ENCODE assay signal across 16 cellular contexts in the genomic region with DNA sequence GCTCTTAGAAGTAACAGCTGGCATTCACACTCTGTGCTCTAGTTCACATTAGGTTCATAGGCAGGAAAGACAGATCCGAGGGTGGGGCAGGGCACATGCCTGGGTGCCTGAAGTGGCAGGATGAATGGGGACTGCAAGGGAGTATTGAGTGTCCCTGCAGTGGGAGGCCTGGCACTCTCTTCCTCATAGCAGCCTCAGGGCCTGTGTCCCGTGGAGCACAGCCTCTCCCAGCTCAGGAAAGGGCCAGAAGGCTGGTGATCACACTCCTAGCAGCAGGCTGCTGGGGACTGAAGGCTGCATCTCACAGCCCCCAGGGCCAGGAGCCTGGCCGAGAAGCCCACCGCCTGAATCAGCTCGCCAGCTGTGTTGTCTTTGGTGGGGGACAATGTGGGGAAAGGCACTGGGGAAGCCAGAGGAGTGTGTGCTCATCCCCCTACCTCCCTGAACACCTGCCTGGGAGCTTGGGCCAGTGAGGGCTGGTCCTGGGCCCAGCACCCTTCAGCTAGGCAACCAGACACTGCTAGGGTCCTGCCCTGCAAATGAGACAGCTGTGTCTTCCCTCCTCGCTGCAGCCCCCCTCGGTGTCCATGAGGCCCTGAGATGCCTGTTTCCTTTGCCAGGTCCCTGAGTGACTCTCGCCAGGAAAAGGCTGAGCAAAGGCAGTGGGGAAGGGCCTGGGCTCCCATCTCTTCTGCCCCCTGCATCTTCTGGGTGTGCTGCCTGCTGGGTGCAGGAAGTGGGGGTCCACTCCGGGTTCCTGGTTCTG. TPM values are rescaled to one million over a fixed set of nuclear protein-coding genes. Genes with fewer than 3 reads are reported as not detected.
DNase-seq lines count a peak whose midpoint lies in the region; FAIRE-seq and TF ChIP-seq lines count a peak whose summit lies in the region.
"Had no signal": no experiment of that assay in that cellular context is flagged by ENCODE, and none has a peak within 500 bp of the region (broad histone marks: within the 10 kb centered on the region; RNA-seq: fewer than 3 reads in every experiment).

No MANE protein-coding gene starts in this region.

- DNase-seq in COLO668 (lab: John Stamatoyannopoulos, UW; ENCODE audit: unreplicated experiment) (peak; percentile 22), NCI-H1694 treated with DMSO at 0.1 percent for 48 hours (lab: John Stamatoyannopoulos, UW) (peak; percentile 76), H1 (ENCODE audit: low read depth in 1 of 2, low spot score in 2 of 2) (no peak), osteoblast (ENCODE audit: insufficient read length, low spot score, missing footprints) (peak; percentile 65), CD1c-positive myeloid dendritic cell (ENCODE audit: extremely low spot score) (no peak), HFFc6 (no peak), SK-N-SH (no peak), DMS114 treated with DMSO at 0.1 percent for 48 hours (lab: John Stamatoyannopoulos, UW; ENCODE audit: unreplicated experiment) (no peak)
- DNase-seq: activated CD8-positive, alpha-beta T cell treated with anti-CD3 and anti-CD28 coated beads for 36 hours; amygdala; foreskin fibroblast; GOT3; Kasumi-1; left ventricle myocardium inferior; T-helper 1 cell; WERI-Rb-1 had no signal

- 70% methylated on average over 8 of the region's 9 CpGs; no CpG with 5 or more reads in 1 of the 2 experiments for WGBS in H1 (ENCODE audit: extremely low coverage in 1 of 2, insufficient coverage in 1 of 2, insufficient read length in 1 of 2, insufficient replicate concordance in 2 of 2, low coverage in 1 of 2, low lambda C conversion rate in 2 of 2, missing lambda C conversion rate in 1 of 2), 2 experiments
- WGBS in SK-N-SH (ENCODE audit: low lambda C conversion rate): 58% methylated on average over 8 of the region's 9 CpGs

- peaks cover 52% of the 10 kb centered on the region for H3K4me1 Mint-ChIP-seq in HFFc6 (ENCODE audit: low read depth)

- no peaks in the 10 kb centered on the region for H3K9me3 ChIP-seq in H1 (ENCODE audit: insufficient read depth in 2 of 2, low read depth in 1 of 2, low read length in 1 of 2)
- no peaks in the 10 kb centered on the region for H3K9me3 ChIP-seq in osteoblast (ENCODE audit: low read depth, low read length)
- no peaks in the 10 kb centered on the region for H3K9me3 ChIP-seq in SK-N-SH
- H3K9me3 ChIP-seq: left ventricle myocardium inferior had no signal

- no peak overlapping the region for H3K4me2 ChIP-seq in H1 (ENCODE audit: insufficient read depth in 1 of 2, low read depth in 2 of 2, low read length in 2 of 2)
- no peak overlapping the region for H3K4me2 ChIP-seq in osteoblast (ENCODE audit: insufficient read depth, low read length)
- H3K4me2 ChIP-seq in SK-N-SH: no peak overlapping the region

- H3K4ac ChIP-seq in H1 (replicated peaks; ENCODE audit: insufficient read length, low read depth, low read length): peak overlapping the region; percentile 22

- H2AFZ ChIP-seq in H1 (ENCODE audit: low read length): no peak overlapping the region
- no peak overlapping the region for H2AFZ ChIP-seq in osteoblast (ENCODE audit: low read length)
- H2AFZ ChIP-seq in SK-N-SH (ENCODE audit: low read depth): no peak overlapping the region

- H2BK15ac ChIP-seq in H1 (ENCODE audit: low read length): peak overlapping the region; percentile 12; the same call in 1 of the 2 replicates

- TF ChIP-seq RAD21 in H1 (IDR thresholded peaks at IDR 0.05 in 1 of 2, conservative IDR thresholded peaks at IDR 0.05 in 1 of 2; ENCODE audit: low read depth in 2 of 2, low read length in 2 of 2) (no peak), SK-N-SH (IDR thresholded peaks at IDR 0.05; ENCODE audit: low read length) (no peak)

- H2BK12ac ChIP-seq in H1 (ENCODE audit: low read depth, low read length): peak overlapping the region; percentile 94; the same call in 1 of the 2 replicates

- no peaks in the 10 kb centered on the region for H3K36me3 ChIP-seq in H1 (ENCODE audit: control insufficient read depth in 2 of 4, insufficient read depth in 4 of 4, low read length in 3 of 4)
- no peaks in the 10 kb centered on the region for H3K36me3 ChIP-seq in osteoblast (ENCODE audit: insufficient read depth, low read length)
- H3K36me3 ChIP-seq in SK-N-SH (replicated peaks in 1 of 2; ENCODE audit: control insufficient read depth in 1 of 2, insufficient read depth in 2 of 2, low read length in 1 of 2): no peaks in the 10 kb centered on the region
- H3K36me3 ChIP-seq: left ventricle myocardium inferior, WERI-Rb-1 had no signal

- FAIRE-seq in H1 (lab: Jason Lieb, UNC): no peak

- peaks cover 6 to 32% (median 25%) of the 10 kb centered on the region in 4 experiments for H3K4me1 ChIP-seq in H1 (replicated peaks in 1 of 4; ENCODE audit: control insufficient read depth in 3 of 4, insufficient read depth in 4 of 4, low read length in 3 of 4)
- peaks cover 11% of the 10 kb centered on the region for H3K4me1 ChIP-seq in osteoblast (ENCODE audit: insufficient read depth, low read length)
- H3K4me1 ChIP-seq in SK-N-SH (ENCODE audit: control insufficient read depth in 1 of 2, insufficient read depth in 2 of 2, low read depth in 1 of 2, low read length in 1 of 2): peaks cover 5 to 28% of the 10 kb centered on the region in 2 experiments; a peak in 2 of 4 replicates

- peaks cover 5% of the 10 kb centered on the region; the same call in 1 of the 2 replicates for H3K27me3 Mint-ChIP-seq in HFFc6 (ENCODE audit: insufficient read depth)

- H4K8ac ChIP-seq in H1 (ENCODE audit: extremely low read depth, insufficient read depth, low read length): peak overlapping the region; percentile 6; the same call in 1 of the 2 replicates

- no peaks in the 10 kb centered on the region for H3K9me3 Mint-ChIP-seq in HFFc6
- H3K9me3 Mint-ChIP-seq: activated CD8-positive, alpha-beta T cell treated with anti-CD3 and anti-CD28 coated beads for 36 hours had no signal

- no peaks in the 10 kb centered on the region for H3K9me2 ChIP-seq in SK-N-SH

- CTCF ChIA-PET in H1 (lab: Charles Lee; ENCODE audit: partially characterized antibody) (interaction anchor here (0.5 to 1.8 kb wide), 6 partner anchors 12 to 967 kb away, joined by 3 to 9 read pairs (median 4); no protein-coding TSS in a partner anchor), SK-N-SH (lab: Yijun Ruan, JAX) (interaction anchor here (1.0 kb wide), 1 partner anchor 8 kb away, joined by 3 read pairs; no protein-coding TSS in a partner anchor)

- H3K14ac ChIP-seq in H1 (ENCODE audit: insufficient read length): no peak overlapping the region

- H3K56ac ChIP-seq in H1 (replicated peaks; ENCODE audit: insufficient read length, low read depth, low read length): no peak overlapping the region

- H3K9ac ChIP-seq in H1 (replicated peaks in 1 of 4; ENCODE audit: extremely low read depth in 1 of 4, low read depth in 3 of 4, low read length in 3 of 4) (no peak overlapping the region), SK-N-SH (no peak overlapping the region)

- H2BK120ac ChIP-seq in H1 (replicated peaks; ENCODE audit: low read depth, low read length): no peak overlapping the region

- no peaks in the 10 kb centered on the region for H3K79me2 ChIP-seq in H1 (ENCODE audit: control insufficient read depth in 1 of 2, insufficient read depth in 2 of 2, low read length in 2 of 2)
- no peaks in the 10 kb centered on the region for H3K79me2 ChIP-seq in osteoblast (ENCODE audit: insufficient read depth, low read length)
- H3K79me2 ChIP-seq in SK-N-SH (ENCODE audit: insufficient read depth): no peaks in the 10 kb centered on the region

- no peak overlapping the region for H3K4me3 Mint-ChIP-seq in HFFc6
- H3K4me3 Mint-ChIP-seq: activated CD8-positive, alpha-beta T cell treated with anti-CD3 and anti-CD28 coated beads for 36 hours had no signal

- TF ChIP-seq CTCF in H1 (IDR thresholded peaks at IDR 0.05; ENCODE audit: control extremely low read depth in 1 of 3, insufficient read depth in 1 of 3, low read depth in 1 of 3, low read length in 3 of 3) (no peak), osteoblast (IDR thresholded peaks at IDR 0.05; ENCODE audit: extremely low read depth, low read depth, low read length) (no peak), HFFc6 (IDR thresholded peaks at IDR 0.05) (no peak), SK-N-SH (IDR thresholded peaks at IDR 0.05) (no peak)

- H3F3A ChIP-seq in SK-N-SH (replicated peaks; ENCODE audit: insufficient read depth): no peaks in the 10 kb centered on the region

- no peak for TF ChIP-seq POLR2A in H1 (IDR thresholded peaks at IDR 0.05; ENCODE audit: control extremely low read depth in 1 of 2, low read depth in 2 of 2, low read length in 2 of 2)

- H3K27ac Mint-ChIP-seq in HFFc6: no peak overlapping the region
- H3K27ac Mint-ChIP-seq: activated CD8-positive, alpha-beta T cell treated with anti-CD3 and anti-CD28 coated beads for 36 hours had no signal

- no peaks in the 10 kb centered on the region for H3K23me2 ChIP-seq in H1 (ENCODE audit: low read depth, low read length)

- peak overlapping the region; percentile 58; the same call in 1 of the 2 replicates for H2AK5ac ChIP-seq in H1 (ENCODE audit: low read depth, low read length)

- H3K4me3 ChIP-seq in H1 (ENCODE audit: extremely low read depth in 1 of 4, insufficient read depth in 2 of 4, low read depth in 3 of 4, low read length in 4 of 4) (no peak overlapping the region), osteoblast (ENCODE audit: insufficient read depth, low read length) (no peak overlapping the region), SK-N-SH (ENCODE audit: low read depth in 2 of 2, low read length in 1 of 2) (no peak overlapping the region)
- H3K4me3 ChIP-seq: left ventricle myocardium inferior had no signal

- TF ChIP-seq EP300 in H1 (IDR thresholded peaks at IDR 0.05; ENCODE audit: borderline replicate concordance in 1 of 2, low read depth in 2 of 2, low read length in 2 of 2): no peak
- TF ChIP-seq EP300 in SK-N-SH (IDR thresholded peaks at IDR 0.05; ENCODE audit: borderline replicate concordance in 1 of 2, low read depth in 1 of 2, low read length in 1 of 2): no peak

- POLR2A ChIA-PET in H1 (lab: Charles Lee; ENCODE audit: partially characterized antibody) (no interaction called here), SK-N-SH (lab: Yijun Ruan, JAX) (interaction anchor here (1.5 kb wide), 1 partner anchor 8 kb away, joined by 5 read pairs; no protein-coding TSS in a partner anchor)

- H2BK5ac ChIP-seq in H1 (ENCODE audit: low read depth, low read length): peak overlapping the region; percentile 36; the same call in 1 of the 2 replicates

- H2BK20ac ChIP-seq in H1 (ENCODE audit: low read length): peak overlapping the region; percentile 72; the same call in 1 of the 2 replicates

- peak overlapping the region; percentile 51 for H3K18ac ChIP-seq in H1 (ENCODE audit: extremely low read depth, low read length)

- H3K27me3 ChIP-seq in H1 (replicated peaks in 1 of 4; ENCODE audit: control insufficient read depth in 3 of 4, extremely low read depth in 1 of 4, insufficient read depth in 3 of 4, low read length in 3 of 4) (no peaks in the 10 kb centered on the region; a peak in 1 of 7 replicates), osteoblast (ENCODE audit: insufficient read depth, low read length) (no peaks in the 10 kb centered on the region), SK-N-SH (ENCODE audit: insufficient read depth) (no peaks in the 10 kb centered on the region)

- no peak overlapping the region for H3K23ac ChIP-seq in H1 (ENCODE audit: insufficient read length)

- H3K79me1 ChIP-seq in H1 (ENCODE audit: low read depth, low read length): no peaks in the 10 kb centered on the region

- no peaks in the 10 kb centered on the region for H4K20me1 ChIP-seq in H1 (replicated peaks in 1 of 2; ENCODE audit: control insufficient read depth in 1 of 2, insufficient read depth in 2 of 2, low read length in 2 of 2)
- H4K20me1 ChIP-seq in osteoblast (ENCODE audit: insufficient read depth, low read length): no peaks in the 10 kb centered on the region
- H4K20me1 ChIP-seq in SK-N-SH (ENCODE audit: insufficient read depth): no peaks in the 10 kb centered on the region

- no peak overlapping the region for H3K27ac ChIP-seq in H1 (ENCODE audit: low read depth, low read length)
- no peak overlapping the region for H3K27ac ChIP-seq in osteoblast (ENCODE audit: low read depth, low read length)
- H3K27ac ChIP-seq in SK-N-SH (ENCODE audit: low read depth in 2 of 2, low read length in 1 of 2): no peak overlapping the region; a peak in 1 of 4 replicates
- H3K27ac ChIP-seq: left ventricle myocardium inferior, WERI-Rb-1 had no signal

- H4K5ac ChIP-seq in H1 (ENCODE audit: insufficient read length, low read depth, low read length): no peak overlapping the region

- no peaks in the 10 kb centered on the region for H3K36me3 Mint-ChIP-seq in HFFc6 (ENCODE audit: low read depth)

- H4K91ac ChIP-seq in H1 (replicated peaks; ENCODE audit: insufficient read length, low read length): peak overlapping the region; percentile 77

RNA-seq across cellular contexts. Expression of a gene that starts 48.3 kb away (rescaled TPM):
- 72.8 and 74.6 TPM in 2 replicates for total RNA-seq in H1 (2021; fragmentation: NEBNext Ultra II Directional; extraction: Animal tissue kit (Norgen Biotek cat#: 25700))
- polyA plus RNA-seq in H1 (2011; rRNA removed) (37.4 and 61.3 TPM in 2 replicates), SK-N-SH (2012; rRNA removed) (5.2 and 5.9 TPM in 2 replicates)
- polyA plus RNA-seq in H1 (2011; cell fraction: cytosol; rRNA removed): 37.9 TPM
- 51.0 TPM for polyA plus RNA-seq in H1 (2011; cell fraction: nucleus; rRNA removed)
- 44.2 to 60.1 TPM (median 56.3 TPM) in 4 replicates for polyA plus RNA-seq in H1 (2012, experiment 1 of 2)
- polyA plus RNA-seq in H1 (2012, experiment 2 of 2): 57.3 TPM
- polyA plus RNA-seq in H1 (2013, experiment 1 of 2): 41.0 TPM
- 45.1 TPM for polyA plus RNA-seq in H1 (2013, experiment 2 of 2)
- 26.9 and 34.9 TPM in 2 replicates for polyA minus RNA-seq in H1 (2011; rRNA and poly(A)+ RNA removed)
- polyA minus RNA-seq in H1 (2011; cell fraction: cytosol; rRNA and poly(A)+ RNA removed): 49.1 TPM
- 74.6 TPM for polyA minus RNA-seq in H1 (2011; cell fraction: nucleus; rRNA and poly(A)+ RNA removed)
- total RNA-seq in osteoblast: 16.5 and 18.8 TPM in 2 replicates
- 10 to 100 TPM; 18.5 to 27.2 (median 24.3) TPM for total RNA-seq in HFFc6 (2021; fragmentation: NEBNext Ultra II Directional; extraction: Animal tissue kit (Norgen Biotek cat#: 25700))
- 2.9 and 4.9 TPM in 2 replicates for polyA plus RNA-seq in SK-N-SH (2012; cell fraction: cytosol; rRNA removed)
- 3.4 and 3.8 TPM in 2 replicates for polyA plus RNA-seq in SK-N-SH (2012; cell fraction: nucleus; rRNA removed)

Comparison
In these comparisons a context has a peak if more than half of its experiments do, and no peak if none do; other contexts are left out.
1. DNase-seq: peak in COLO668 (single experiment), NCI-H1694 treated with DMSO at 0.1 percent for 48 hours (single experiment) and osteoblast (single experiment); none in H1 (0 of 2), CD1c-positive myeloid dendritic cell (single experiment), HFFc6 (single experiment), SK-N-SH (single experiment) and DMS114 treated with DMSO at 0.1 percent for 48 hours (single experiment).